ENCODE assay signal across 11 cellular contexts in genomic region chr2:8754056-8754790, GRCh38.
DNase-seq lines count a peak whose midpoint lies in the region; ATAC-seq and TF ChIP-seq lines count a peak whose summit lies in the region.
"Had no signal": no experiment of that assay in that cellular context is flagged by ENCODE, and none has a peak within 500 bp of the region (broad histone marks: within the 10 kb centered on the region; RNA-seq: fewer than 3 reads in every experiment).

No MANE protein-coding gene starts in this region.

- H3K36me3 Mint-ChIP-seq in immature natural killer cell, result peaks cover 32 to 42% (median 39%) of the 10 kb centered on the region in 3 donors

- no peak overlapping the region for H3K27ac Mint-ChIP-seq in immature natural killer cell

- TF ChIP-seq POLR2A in erythroblast (IDR thresholded peaks at IDR 0.05; ENCODE audit: low read length), result no peak

- H3K27ac ChIP-seq in GM23248 (no peak overlapping the region), OCI-LY3 (ENCODE audit: low read length) (no peak overlapping the region), osteoblast (ENCODE audit: low read depth, low read length) (peak overlapping the region; percentile 30)
- H3K27ac ChIP-seq: lower lobe of right lung, upper lobe of left lung had no signal

- H3K79me2 ChIP-seq in GM23248 (ENCODE audit: insufficient read depth), result 0 out of 2 replicates have a peak, but pooled peaks cover 3% of the 10 kb centered on the region
- no peaks in the 10 kb centered on the region for H3K79me2 ChIP-seq in OCI-LY3 (ENCODE audit: low read length)
- H3K79me2 ChIP-seq in osteoblast (ENCODE audit: insufficient read depth, low read length), result no peaks in the 10 kb centered on the region

- H3K27me3 Mint-ChIP-seq in immature natural killer cell (ENCODE audit: low read depth in 3 of 3), result peaks cover 0 to 2% (median 0%) of the 10 kb centered on the region in 3 donors

- H3K4me3 ChIP-seq in GM23248, result no peak overlapping the region
- H3K4me3 ChIP-seq in OCI-LY3 (ENCODE audit: low read length), result no peak overlapping the region
- H3K4me3 ChIP-seq in osteoblast (ENCODE audit: insufficient read depth, low read length), result no peak overlapping the region
- H3K4me3 ChIP-seq: lower lobe of right lung, upper lobe of left lung had no signal

- H3K9ac ChIP-seq in GM23248 (no peak overlapping the region), OCI-LY3 (ENCODE audit: low read length) (no peak overlapping the region)

- H3K4me3 Mint-ChIP-seq in immature natural killer cell, result no peak overlapping the region

- H3K27me3 ChIP-seq in GM23248 (replicated peaks; ENCODE audit: insufficient read depth) (no peaks in the 10 kb centered on the region), OCI-LY3 (ENCODE audit: low read depth, low read length) (no peaks in the 10 kb centered on the region), osteoblast (ENCODE audit: insufficient read depth, low read length) (no peaks in the 10 kb centered on the region)
- H3K27me3 ChIP-seq: upper lobe of left lung had no signal

- H3K9me2 ChIP-seq in GM23248 (ENCODE audit: insufficient read depth), result no peaks in the 10 kb centered on the region

- H3F3A ChIP-seq in GM23248 (ENCODE audit: insufficient read depth), result no peaks in the 10 kb centered on the region

- H3K36me3 ChIP-seq in GM23248 (ENCODE audit: low read depth) (peaks cover 17% of the 10 kb centered on the region; the same call in 1 of the 2 replicates), OCI-LY3 (replicated peaks; ENCODE audit: low read depth, low read length) (peaks cover 21% of the 10 kb centered on the region), osteoblast (ENCODE audit: insufficient read depth, low read length) (peaks cover 10% of the 10 kb centered on the region)

- H2AFZ ChIP-seq in GM23248 (no peak overlapping the region), OCI-LY3 (ENCODE audit: low read depth, low read length) (no peak overlapping the region), osteoblast (ENCODE audit: low read length) (no peak overlapping the region)

- ATAC-seq in GM18520 (IDR thresholded peaks at IDR 0.05; ENCODE audit: unreplicated experiment), result no peak
- ATAC-seq: lower lobe of right lung, Panc1 had no signal

- peaks cover 0 to 5% (median 0%) of the 10 kb centered on the region in 6 donors for H3K9me3 Mint-ChIP-seq in immature natural killer cell

- H3K4me2 ChIP-seq in GM23248 (ENCODE audit: unreplicated experiment) (no peak overlapping the region), OCI-LY3 (ENCODE audit: low read length) (peak overlapping the region; percentile 36), osteoblast (ENCODE audit: insufficient read depth, low read length) (no peak overlapping the region)

- DNase-seq in GM23248, result peak; percentile 45
- DNase-seq in erythroblast (lab: John Stamatoyannopoulos, UW), result peak; percentile 18 to 40
- peak; percentile 59 for DNase-seq in osteoblast (ENCODE audit: insufficient read length, low spot score, missing footprints)
- DNase-seq in NCI-H524 treated with DMSO at 0.1 percent for 48 hours (lab: John Stamatoyannopoulos, UW), result no peak
- no peak for DNase-seq in DMS153 (lab: John Stamatoyannopoulos, UW)
- DNase-seq in immature natural killer cell, result no peak
- DNase-seq: lower lobe of right lung, upper lobe of left lung had no signal

- no peak for TF ChIP-seq CTCF in OCI-LY3 (IDR thresholded peaks at IDR 0.05; ENCODE audit: low read depth, low read length)
- no peak for TF ChIP-seq CTCF in osteoblast (IDR thresholded peaks at IDR 0.05; ENCODE audit: extremely low read depth, low read depth, low read length)

- H3K4me1 Mint-ChIP-seq in immature natural killer cell, result peaks cover 3 to 6% of the 10 kb centered on the region in 2 donors

- H3K9me3 ChIP-seq in GM23248 (ENCODE audit: low read depth) (no peaks in the 10 kb centered on the region), OCI-LY3 (ENCODE audit: insufficient read depth, low read length) (no peaks in the 10 kb centered on the region), osteoblast (ENCODE audit: low read depth, low read length) (no peaks in the 10 kb centered on the region)

- H3K4me1 ChIP-seq in GM23248 (ENCODE audit: insufficient read depth) (peaks cover 6% of the 10 kb centered on the region; the same call in 1 of the 2 replicates), OCI-LY3 (ENCODE audit: low read length) (peaks cover 23% of the 10 kb centered on the region), osteoblast (ENCODE audit: insufficient read depth, low read length) (peaks cover 14% of the 10 kb centered on the region)
- H3K4me1 ChIP-seq: lower lobe of right lung, upper lobe of left lung had no signal

- no peaks in the 10 kb centered on the region for H4K20me1 ChIP-seq in GM23248 (ENCODE audit: insufficient read depth)
- H4K20me1 ChIP-seq in OCI-LY3 (ENCODE audit: insufficient read depth, low read length), result no peaks in the 10 kb centered on the region
- H4K20me1 ChIP-seq in osteoblast (ENCODE audit: insufficient read depth, low read length), result no peaks in the 10 kb centered on the region

- in situ Hi-C loops in GM23248 (cut with MboI), result no loop called here

Comparison
In these comparisons a context has a peak if more than half of its experiments do, and no peak if none do; other contexts are left out.
1. DNase-seq: peak in GM23248 (single experiment), erythroblast (2 of 2) and osteoblast (single experiment); none in NCI-H524 treated with DMSO at 0.1 percent for 48 hours (single experiment), DMS153 (single experiment) and immature natural killer cell (0 of 3).